Comparison of ENCODE assay signal across 8 cellular contexts in the genomic region with DNA sequence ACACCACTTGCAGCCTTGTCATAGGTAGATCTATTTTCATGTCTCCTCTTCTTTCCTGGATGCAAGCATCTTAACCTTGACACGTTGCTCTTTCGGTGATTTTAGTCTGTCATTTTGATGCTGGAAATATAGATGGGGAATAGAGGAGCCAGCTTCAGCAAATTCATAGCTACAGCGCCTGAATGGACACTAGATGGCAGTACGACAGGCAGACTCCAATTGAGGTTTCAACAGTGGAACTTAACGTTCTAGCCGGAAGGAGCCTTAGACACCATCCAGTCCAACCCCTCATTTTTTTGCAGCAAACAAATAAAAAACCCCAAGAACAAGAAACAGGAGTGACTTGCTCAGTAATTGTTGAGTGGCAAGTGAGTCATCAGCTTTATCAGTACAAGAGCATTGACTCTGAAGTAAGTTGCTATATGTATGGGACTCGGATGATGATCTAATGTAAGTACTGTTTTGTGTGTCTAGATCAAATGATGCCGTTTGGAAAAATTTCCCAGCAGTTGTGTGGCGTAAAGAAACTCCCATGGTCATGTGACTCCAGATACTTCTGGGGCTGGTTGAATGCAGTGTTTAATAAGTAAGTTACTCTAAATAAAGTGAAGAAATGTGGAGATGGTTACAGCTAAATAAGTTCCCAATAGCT. TPM values are rescaled to one million over a fixed set of nuclear protein-coding genes. Genes with fewer than 3 reads are reported as not detected.
DNase-seq lines count a peak whose midpoint lies in the region; ATAC-seq and TF ChIP-seq lines count a peak whose summit lies in the region.

No MANE protein-coding gene starts in this region.

- no peaks in the 10 kb centered on the region for H3K9me2 ChIP-seq in Karpas-422 (replicated peaks; ENCODE audit: insufficient read depth, low read length)

- H3K27me3 Mint-ChIP-seq in activated T-helper 17 cell treated with anti-CD3 and anti-CD28 coated beads, Interleukin-2, amount 50 U/mL, for 72 hours, result no peaks in the 10 kb centered on the region

- peak overlapping the region; percentile 56 for H3K9ac ChIP-seq in Karpas-422 (ENCODE audit: low read length)

- no peaks in the 10 kb centered on the region for H3K27me3 ChIP-seq in Karpas-422 (ENCODE audit: low read length)
- no peaks in the 10 kb centered on the region for H3K27me3 ChIP-seq in tibial nerve

- peak; percentile 98 for DNase-seq in ELR (ENCODE audit: low read depth)
- peak; percentile 96 for DNase-seq in Karpas-422
- DNase-seq in RKO (ENCODE audit: low spot score), result peak; percentile 100
- peak; percentile 96 for DNase-seq in fibroblast of villous mesenchyme (ENCODE audit: low read depth)
- DNase-seq in omental fat pad (ENCODE audit: low spot score), result no peak
- DNase-seq in tibial nerve (ENCODE audit: low spot score in 2 of 2), result peak in 1 of 2 donors; percentile 78

- peaks cover 10% of the 10 kb centered on the region for H3K4me1 Mint-ChIP-seq in activated T-helper 17 cell treated with anti-CD3 and anti-CD28 coated beads, Interleukin-2, amount 50 U/mL, for 72 hours

- H3K4me3 Mint-ChIP-seq in activated T-helper 17 cell treated with anti-CD3 and anti-CD28 coated beads, Interleukin-2, amount 50 U/mL, for 72 hours, result no peak overlapping the region

- H3K36me3 ChIP-seq in Karpas-422 (ENCODE audit: insufficient read depth, low read length) (peaks cover 35% of the 10 kb centered on the region), tibial nerve (peaks cover 0 to 20% (median 0%) of the 10 kb centered on the region in 3 donors)

- H3K79me2 ChIP-seq in Karpas-422 (ENCODE audit: low read length), result peaks cover 70% of the 10 kb centered on the region

- TF ChIP-seq EP300 in tibial nerve (IDR thresholded peaks at IDR 0.05), result peak; percentile 37 to 71

- H3K9me3 ChIP-seq in Karpas-422 (ENCODE audit: low read length), result no peaks in the 10 kb centered on the region
- H3K9me3 ChIP-seq in tibial nerve, result no peaks in the 10 kb centered on the region

- H3K4me1 ChIP-seq in Karpas-422 (ENCODE audit: low read length) (peaks cover 44% of the 10 kb centered on the region), tibial nerve (peaks cover 0 to 40% (median 10%) of the 10 kb centered on the region in 4 donors)

- H3K27ac Mint-ChIP-seq in activated T-helper 17 cell treated with anti-CD3 and anti-CD28 coated beads, Interleukin-2, amount 50 U/mL, for 72 hours, result no peak overlapping the region

- peak overlapping the region; percentile 52 for H2AFZ ChIP-seq in Karpas-422 (ENCODE audit: low read length)

- peaks cover 41% of the 10 kb centered on the region for H3K36me3 Mint-ChIP-seq in activated T-helper 17 cell treated with anti-CD3 and anti-CD28 coated beads, Interleukin-2, amount 50 U/mL, for 72 hours (ENCODE audit: low read depth)

- peak in 1 of 2 donors; percentile 37 for TF ChIP-seq POLR2A in tibial nerve (IDR thresholded peaks at IDR 0.05)

- TF ChIP-seq CTCF in fibroblast of villous mesenchyme (IDR thresholded peaks at IDR 0.05; ENCODE audit: insufficient read depth, low read depth, low read length) (peak; percentile 93), omental fat pad (IDR thresholded peaks at IDR 0.05) (peak in 1 of 3 donors; percentile 51), tibial nerve (IDR thresholded peaks at IDR 0.05) (peak; percentile 83 to 88 (median 85))

- H4K20me1 ChIP-seq in Karpas-422 (ENCODE audit: insufficient read depth, low read depth, low read length), result no peaks in the 10 kb centered on the region

- no peaks in the 10 kb centered on the region for H3K9me3 Mint-ChIP-seq in activated T-helper 17 cell treated with anti-CD3 and anti-CD28 coated beads, Interleukin-2, amount 50 U/mL, for 72 hours

- peak overlapping the region; percentile 77 for H3K4me2 ChIP-seq in Karpas-422 (ENCODE audit: low read depth, low read length, poor library complexity, severe bottlenecking)

- H3K4me3 ChIP-seq in Karpas-422 (ENCODE audit: low read length) (peak overlapping the region; percentile 57), fibroblast of villous mesenchyme (ENCODE audit: low read depth, low read length) (peak overlapping the region; percentile 29), tibial nerve (peak overlapping the region in 3 of 4 donors; percentile 17 to 33 (median 27))

- peak overlapping the region; percentile 65 for H3K27ac ChIP-seq in Karpas-422 (ENCODE audit: low read length)
- peak overlapping the region; percentile 60 to 84 (median 78) for H3K27ac ChIP-seq in tibial nerve

- WGBS in tibial nerve, 2 donors, result 1 to 2% methylated on average over 9 of the region's 9 CpGs

- ATAC-seq in GM21825 (IDR thresholded peaks at IDR 0.05; ENCODE audit: unreplicated experiment), result peak; percentile 87
- ATAC-seq in activated T-helper 17 cell treated with anti-CD3 and anti-CD28 coated beads, Interleukin-2, amount 50 U/mL, for 72 hours (replicated peaks), result peak; percentile 95
- ATAC-seq in omental fat pad (ENCODE audit: low FRiP score), result peak; percentile 87

RNA-seq across cellular contexts. Expression of a gene that starts 9.0 kb away (rescaled TPM):
- 31.9 and 38.6 TPM in 2 replicates for total RNA-seq in Karpas-422 (2014; rRNA removed; shearing (Covaris generic); ENCODE audit: low replicate concordance)
- 10 to 100 TPM; 11.8 to 13.2 TPM for total RNA-seq in activated T-helper 17 cell treated with anti-CD3 and anti-CD28 coated beads, Interleukin-2, amount 50 U/mL, for 72 hours
- total RNA-seq in fibroblast of villous mesenchyme, result 3.5 and 5.2 TPM in 2 replicates
- 10 to 100 TPM; 16.5 to 19.1 (median 17.4) TPM for total RNA-seq in omental fat pad
- 10 to 100 TPM in 3 of 4 donors, 1 to 10 TPM in 1; 7.5 to 23.1 (median 20.4) TPM for total RNA-seq in tibial nerve

RNA-seq across cellular contexts. Expression of a gene that starts 9.1 kb away (rescaled TPM):
- total RNA-seq in Karpas-422 (2014; rRNA removed; shearing (Covaris generic); ENCODE audit: low replicate concordance), result 32.9 and 42.7 TPM in 2 replicates
- 10 to 100 TPM; 13.0 to 14.1 TPM for total RNA-seq in activated T-helper 17 cell treated with anti-CD3 and anti-CD28 coated beads, Interleukin-2, amount 50 U/mL, for 72 hours
- total RNA-seq in fibroblast of villous mesenchyme, result 3.5 and 4.3 TPM in 2 replicates
- total RNA-seq in omental fat pad, result 1 to 10 TPM; 2.3 to 6.2 (median 4.5) TPM
- 10 to 100 TPM in 1 of 4 donors, 1 to 10 TPM in 3; 2.0 to 16.2 (median 3.9) TPM for total RNA-seq in tibial nerve
